ENCODE assay signal across 35 cellular contexts in genomic region chr3:187762792-187763191, GRCh38.
"Had no signal": no experiment of that assay in that cellular context is flagged by ENCODE, and none has a peak within 500 bp of the region (broad histone marks: within the 10 kb centered on the region; RNA-seq: fewer than 3 reads in every experiment).

No MANE protein-coding gene starts in this region.

- H3K9me3 ChIP-seq: MG63 had no signal

- DNase-seq: Karpas-422, Kasumi-1, MG63, MM.1S, MV-4-11, NCI-H1048, NCI-H1092, NCI-H1092 treated with DMSO at 0.1 percent for 48 hours, NCI-H1105, NCI-H1105 treated with DMSO at 0.1 percent for 48 hours, NCI-H1417, NCI-H1417 treated with DMSO at 0.1 percent for 48 hours, NCI-H1436, NCI-H1436 treated with DMSO at 0.1 percent for 48 hours, NCI-H146, NCI-H1694, NCI-H1694 treated with DMSO at 0.1 percent for 48 hours, NCI-H187, NCI-H187 treated with DMSO at 0.1 percent for 48 hours, NCI-H1930, NCI-H2029, NCI-H2029 treated with DMSO at 0.1 percent for 48 hours, NCI-H2081, NCI-H2081 treated with DMSO at 0.1 percent for 48 hours, NCI-H2107, NCI-H2171, NCI-H2171 treated with DMSO at 0.1 percent for 48 hours, NCI-H2227 treated with DMSO at 0.1 percent for 48 hours, NCI-H226, NCI-H345, NCI-H446, NCI-H446 treated with DMSO at 0.1 percent for 48 hours, NCI-H510A, NCI-H510A treated with DMSO at 0.1 percent for 48 hours, NCI-H524 had no signal

- H3K36me3 ChIP-seq: MG63 had no signal

- H3K27me3 ChIP-seq: MG63 had no signal

- H3K4me3 ChIP-seq: MG63 had no signal
